Comparison of ENCODE assay signal across 8 cellular contexts in the genomic region with DNA sequence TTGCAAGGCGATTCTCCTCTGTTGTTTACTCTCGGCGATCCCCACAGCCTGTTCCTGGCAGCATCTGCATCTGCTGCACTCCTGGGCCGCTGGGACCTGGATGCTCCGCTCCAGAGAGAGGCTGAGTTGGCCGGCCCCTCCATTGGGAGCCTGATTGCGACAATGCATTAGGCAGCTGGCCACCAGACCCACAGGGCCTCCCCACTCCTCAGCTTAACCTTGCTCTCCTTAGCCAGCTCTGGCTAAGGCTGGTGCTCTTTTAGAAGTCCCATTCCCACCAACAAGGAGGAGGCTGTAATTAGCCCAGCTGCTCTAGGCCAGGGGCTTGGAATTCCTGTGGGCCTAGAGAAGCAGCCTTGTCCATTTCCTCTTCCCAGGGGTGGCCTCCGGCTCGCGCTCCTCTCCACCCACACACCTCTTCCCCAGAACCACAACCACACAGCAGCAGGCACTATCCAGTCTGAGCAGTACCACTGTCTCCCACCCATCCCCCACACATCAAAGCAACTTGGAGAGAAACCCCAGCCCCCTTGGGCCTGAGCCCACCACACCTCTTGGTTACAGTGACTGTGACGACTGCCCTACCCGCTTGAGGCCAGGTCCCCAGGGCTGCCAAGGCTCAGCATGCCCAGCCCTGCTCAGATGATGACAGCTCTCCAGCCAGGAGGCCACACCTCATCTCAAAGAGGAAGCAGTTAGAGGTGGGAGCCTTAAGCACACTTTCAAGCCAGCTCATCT.
DNase-seq lines count a peak whose midpoint lies in the region; ATAC-seq and TF ChIP-seq lines count a peak whose summit lies in the region.

No MANE protein-coding gene starts in this region.

- no TSS peak for BruUV-seq in IMR-90 (replicated peaks; lab: Mats Ljungman, UMichigan)

- no peak overlapping the region for H3K56ac ChIP-seq in IMR-90 (ENCODE audit: extremely low read depth, insufficient read depth, low read length)

- H3K9ac ChIP-seq in IMR-90 (ENCODE audit: low read depth, low read length) = 0 out of 2 replicates have a peak overlapping the region, but pooled peaks have one; percentile 2

- H4K8ac ChIP-seq in IMR-90 (ENCODE audit: low read depth in 2 of 2, low read length in 2 of 2) = peak overlapping the region; percentile 19 to 26; a peak in 3 of 4 replicates

- TF ChIP-seq CTCF in IMR-90 (conservative IDR thresholded peaks at IDR 0.05; ENCODE audit: low read depth, low read length) = no peak
- no peak for TF ChIP-seq CTCF in body of pancreas (IDR thresholded peaks at IDR 0.05)
- TF ChIP-seq CTCF in neutrophil (IDR thresholded peaks at IDR 0.05) = no peak
- no peak for TF ChIP-seq CTCF in lower leg skin (IDR thresholded peaks at IDR 0.05)

- H2BK15ac ChIP-seq in IMR-90 (ENCODE audit: low read depth, low read length) = peak overlapping the region; percentile 69; the same call in 1 of the 3 replicates

- 50% methylated on average over 2 of the region's 12 CpGs; no CpG with 5 or more reads in 1 of the 2 experiments for WGBS in IMR-90 (ENCODE audit: extremely low coverage in 2 of 2, insufficient read length in 1 of 2), 2 experiments
- WGBS in body of pancreas, 2 donors = 79 to 98% methylated on average over 7 to 12 of the region's 12 CpGs
- 36 to 51% methylated on average over 12 of the region's 12 CpGs for WGBS in lower leg skin, 2 donors

- H3K27ac ChIP-seq in IMR-90 (ENCODE audit: insufficient read depth, low read length) (peak overlapping the region; percentile 76), body of pancreas (no peak overlapping the region), neutrophil (peak overlapping the region; percentile 52)

- intact Hi-C loops in IMR-90 (cut with micrococcal nuclease) (no loop called here), body of pancreas (cut with DNase I) (no loop called here), lower leg skin (cut with DNase I; ENCODE audit: low total_unique reads) (no loop called here)

- TF ChIP-seq RAD21 in IMR-90 (IDR thresholded peaks at IDR 0.05; ENCODE audit: low read length) = no peak

- peaks cover 27% of the 10 kb centered on the region for H3K9me1 ChIP-seq in IMR-90 (ENCODE audit: insufficient read depth, low read length)

- peak overlapping the region; percentile 85 for H3K4ac ChIP-seq in IMR-90 (ENCODE audit: low read depth, low read length)

- H3K9me3 ChIP-seq in IMR-90 (ENCODE audit: control insufficient read depth, insufficient read depth, low read length) (no peaks in the 10 kb centered on the region), body of pancreas (no peaks in the 10 kb centered on the region), neutrophil (no peaks in the 10 kb centered on the region)

- dilution Hi-C loops in IMR-90 (cut with HindIII; ENCODE audit: low sequenced_read_pairs, unreplicated experiment) = no loop called here

- H3K14ac ChIP-seq in IMR-90 (replicated peaks; ENCODE audit: low read depth, low read length) = peak overlapping the region; percentile 77

- H2BK5ac ChIP-seq in IMR-90 (ENCODE audit: low read depth, low read length, poor library complexity, severe bottlenecking) = peak overlapping the region; percentile 79

- peak overlapping the region; percentile 33 for H2AK9ac ChIP-seq in IMR-90 (replicated peaks; ENCODE audit: low read depth, low read length, poor library complexity)

- H2BK20ac ChIP-seq in IMR-90 (ENCODE audit: low read depth, low read length) = peak overlapping the region; percentile 87

- H3K27me3 ChIP-seq in IMR-90 (ENCODE audit: control insufficient read depth, insufficient read depth, low read length) (no peaks in the 10 kb centered on the region), body of pancreas (no peaks in the 10 kb centered on the region), neutrophil (no peaks in the 10 kb centered on the region)

- in situ Hi-C loops in IMR-90 (cut with MboI; ENCODE audit: low sequenced_read_pairs) = no loop called here

- H3K18ac ChIP-seq in IMR-90 (ENCODE audit: low read depth, low read length) = peak overlapping the region; percentile 63

- DNase-seq in GDM1 (lab: John Stamatoyannopoulos, UW) = peak; percentile 45
- DNase-seq in IMR-90 = peak; percentile 86
- peak in 3 of 4 donors; percentile 26 to 35 (median 32) for DNase-seq in body of pancreas
- DNase-seq in lower leg skin (ENCODE audit: low spot score in 2 of 2) = no peak
- DNase-seq in hypothalamus (lab: John Stamatoyannopoulos, UW) = no peak

- peak overlapping the region; percentile 65 for H2AK5ac ChIP-seq in IMR-90 (ENCODE audit: low read depth, low read length)

- CTCF ChIA-PET in IMR-90 (lab: Yijun Ruan, JAX) = no interaction called here

- H3K36me3 ChIP-seq in IMR-90 (ENCODE audit: control insufficient read depth, insufficient read depth, low read length) (no peaks in the 10 kb centered on the region), body of pancreas (replicated peaks in 1 of 2; ENCODE audit: insufficient read depth in 1 of 2, low read depth in 2 of 2) (no peaks in the 10 kb centered on the region), neutrophil (no peaks in the 10 kb centered on the region)

- H3K4me3 ChIP-seq in IMR-90 (ENCODE audit: insufficient read depth, low read depth, low read length) = no peak overlapping the region
- H3K4me3 ChIP-seq in body of pancreas = no peak overlapping the region
- no peak overlapping the region for H3K4me3 ChIP-seq in neutrophil (ENCODE audit: low read depth in 1 of 2, low read length in 1 of 2)
- H3K4me3 ChIP-seq in lower leg skin (ENCODE audit: low read depth, poor library complexity, severe bottlenecking) = no peak overlapping the region

- TF ChIP-seq POLR2A in IMR-90 (IDR thresholded peaks at IDR 0.05; ENCODE audit: low read depth, low read length) (no peak), body of pancreas (IDR thresholded peaks at IDR 0.05) (no peak), lower leg skin (IDR thresholded peaks at IDR 0.05) (no peak)

- H3K4me2 ChIP-seq in IMR-90 (ENCODE audit: low read depth, low read length) = 0 out of 2 replicates have a peak overlapping the region, but pooled peaks have one; percentile 25

- peak overlapping the region; percentile 65 for H4K91ac ChIP-seq in IMR-90 (ENCODE audit: insufficient read depth, low read depth, low read length)

- peak overlapping the region; percentile 43 for H3K23ac ChIP-seq in IMR-90 (ENCODE audit: low read depth, low read length)

- H2AFZ ChIP-seq in IMR-90 (replicated peaks; ENCODE audit: low read length, poor library complexity) = peak overlapping the region; percentile 66

- peak overlapping the region; percentile 60 for H4K5ac ChIP-seq in IMR-90 (ENCODE audit: low read depth, low read length)

- POLR2A ChIA-PET in IMR-90 (lab: Charles Lee; ENCODE audit: unreplicated experiment) = no interaction called here

- peak overlapping the region; percentile 82 for H2BK120ac ChIP-seq in IMR-90 (ENCODE audit: low read depth, low read length)

- ATAC-seq in IMR-90 (ENCODE audit: low read depth) (peak; percentile 59), body of pancreas (peak; percentile 26), HG03025 (IDR thresholded peaks at IDR 0.05; ENCODE audit: low FRiP score, unreplicated experiment) (no peak), GM19455 (IDR thresholded peaks at IDR 0.05; ENCODE audit: unreplicated experiment) (no peak)

- no peaks in the 10 kb centered on the region for H4K20me1 ChIP-seq in IMR-90 (ENCODE audit: insufficient read depth, low read length)

- H3K4me1 ChIP-seq in IMR-90 (ENCODE audit: control insufficient read depth, insufficient read depth, low read length) (peaks cover 21% of the 10 kb centered on the region), body of pancreas (no peaks in the 10 kb centered on the region), neutrophil (ENCODE audit: control insufficient read depth in 1 of 2, insufficient read depth in 1 of 2, low read depth in 1 of 2, low read length in 1 of 2) (peaks cover 24 to 26% of the 10 kb centered on the region in 2 experiments)

- H3K79me1 ChIP-seq in IMR-90 (ENCODE audit: low read depth in 1 of 2, low read length in 2 of 2) = no peaks in the 10 kb centered on the region

TF ChIP-seq in IMR-90, 13 proteins besides CTCF, POLR2A, EP300 and RAD21:
- TF ChIP-seq MAFK (IDR thresholded peaks at IDR 0.05; ENCODE audit: low read depth, low read length) = no peak
- TF ChIP-seq NFE2L2 (IDR thresholded peaks at IDR 0.05; ENCODE audit: low read depth, low read length) = no peak
- no peak for TF ChIP-seq MXI1 (IDR thresholded peaks at IDR 0.05; ENCODE audit: borderline replicate concordance, low read depth, low read length)
- no peak for TF ChIP-seq CHD1 (IDR thresholded peaks at IDR 0.05; ENCODE audit: low read depth, low read length)
- TF ChIP-seq, protein P1, sequence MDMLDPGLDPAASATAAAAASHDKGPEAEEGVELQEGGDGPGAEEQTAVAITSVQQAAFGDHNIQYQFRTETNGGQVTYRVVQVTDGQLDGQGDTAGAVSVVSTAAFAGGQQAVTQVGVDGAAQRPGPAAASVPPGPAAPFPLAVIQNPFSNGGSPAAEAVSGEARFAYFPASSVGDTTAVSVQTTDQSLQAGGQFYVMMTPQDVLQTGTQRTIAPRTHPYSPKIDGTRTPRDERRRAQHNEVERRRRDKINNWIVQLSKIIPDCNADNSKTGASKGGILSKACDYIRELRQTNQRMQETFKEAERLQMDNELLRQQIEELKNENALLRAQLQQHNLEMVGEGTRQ (IDR thresholded peaks at IDR 0.05; ENCODE audit: low read depth, low read length) = no peak
- TF ChIP-seq BHLHE40 (IDR thresholded peaks at IDR 0.05; ENCODE audit: low read depth, low read length) = peak; percentile 18; the same call in 1 of the 2 replicates
- TF ChIP-seq CEBPB (IDR thresholded peaks at IDR 0.05; ENCODE audit: low read depth, low read length) = peak; percentile 25; the same call in 1 of the 2 replicates
- no peak for TF ChIP-seq SMC3 (IDR thresholded peaks at IDR 0.05; ENCODE audit: low read depth, low read length)

Comparison
In these comparisons a context has a peak if more than half of its experiments do, and no peak if none do; other contexts are left out.
1. DNase-seq: peak in GDM1 (single experiment), IMR-90 (single experiment) and body of pancreas (3 of 4); none in lower leg skin (0 of 2) and hypothalamus (0 of 51).
2. ATAC-seq: peak in IMR-90 (single experiment) and body of pancreas (single experiment); none in HG03025 (single experiment) and GM19455 (single experiment).
3. H3K27ac ChIP-seq: peak in IMR-90 (single experiment) and neutrophil (single experiment); none in body of pancreas (0 of 4).